8 cellular contexts compared by ENCODE assay signal in the genomic region with DNA sequence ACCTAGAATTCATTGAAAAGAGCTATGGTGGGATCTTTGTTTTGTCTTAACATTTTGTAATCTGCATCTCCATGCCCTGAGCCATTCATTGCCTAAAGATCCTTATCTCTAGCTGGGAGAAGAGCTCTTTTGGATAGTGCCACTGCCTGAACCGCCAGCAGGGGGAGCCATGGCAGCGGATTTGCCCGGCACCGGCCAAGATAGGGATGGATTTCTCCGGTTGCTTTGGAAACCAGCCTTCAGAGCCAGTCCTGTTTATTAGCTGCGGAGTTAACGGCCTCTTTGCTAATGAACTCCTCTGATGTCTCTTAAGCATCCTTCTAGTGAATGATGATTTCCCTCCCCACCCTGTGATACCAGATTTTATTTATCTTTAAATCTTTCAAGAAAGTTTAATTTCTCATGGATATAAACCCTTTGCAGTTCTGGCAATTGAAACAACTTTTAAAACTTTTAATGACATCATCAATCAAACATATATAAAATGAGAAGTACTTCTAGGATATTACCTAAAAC. TPM values are rescaled to one million over a fixed set of nuclear protein-coding genes. Genes with fewer than 3 reads are reported as not detected.
DNase-seq lines count a peak whose midpoint lies in the region; ATAC-seq and TF ChIP-seq lines count a peak whose summit lies in the region.

No MANE protein-coding gene starts in this region.

- DNase-seq in Daoy (ENCODE audit: low read depth) (peak; percentile 73), HEK293T (ENCODE audit: extremely low spot score) (peak; percentile 62), NCI-H2196 treated with DMSO at 0.1 percent for 48 hours (lab: John Stamatoyannopoulos, UW; ENCODE audit: unreplicated experiment) (peak; percentile 12), kidney glomerular epithelial cell (lab: John Stamatoyannopoulos, UW) (peak; percentile 73)
- peak; percentile 66 for DNase-seq in activated CD4-positive, alpha-beta T cell treated with anti-CD3 and anti-CD28 coated beads for 1 hour
- DNase-seq in central memory CD4-positive, alpha-beta T cell: peak; percentile 61
- peak; percentile 88 to 93 for DNase-seq in stimulated activated CD4-positive, alpha-beta T cell treated with anti-CD3 and anti-CD28 coated beads, Interleukin-2, amount 100 ng/mL, for 48 hours

- ATAC-seq in HG03469 (IDR thresholded peaks at IDR 0.05; ENCODE audit: unreplicated experiment): no peak

- POLR2A ChIA-PET in HEK293T (lab: Yijun Ruan, JAX): no interaction called here

- CTCF ChIA-PET in HEK293T (lab: Yijun Ruan, JAX): interaction anchor here (0.6 to 1.5 kb wide), 8 partner anchors 9 to 395 kb away, joined by 3 to 11 read pairs (median 4); no protein-coding TSS in a partner anchor

TF ChIP-seq in HEK293T, 16 proteins besides CTCF, POLR2A, EP300 and RAD21:
- no peak for TF ChIP-seq ELF4 (IDR thresholded peaks at IDR 0.05)
- TF ChIP-seq FOXM1 (IDR thresholded peaks at IDR 0.05; ENCODE audit: borderline replicate concordance): no peak
- no peak for TF ChIP-seq BHLHE40 (IDR thresholded peaks at IDR 0.05; ENCODE audit: borderline replicate concordance)
- TF ChIP-seq FOXK2 (IDR thresholded peaks at IDR 0.05): no peak
- no peak for TF ChIP-seq PKNOX1 (IDR thresholded peaks at IDR 0.05)
- TF ChIP-seq FOXA1 (IDR thresholded peaks at IDR 0.05): no peak
- no peak for TF ChIP-seq ARNT (IDR thresholded peaks at IDR 0.05)
- no peak for TF ChIP-seq TARDBP (IDR thresholded peaks at IDR 0.05)
- no peak for TF ChIP-seq LEF1 (IDR thresholded peaks at IDR 0.05; ENCODE audit: borderline replicate concordance)
- no peak for TF ChIP-seq HDGF (IDR thresholded peaks at IDR 0.05; ENCODE audit: borderline replicate concordance)
- TF ChIP-seq SUZ12 (IDR thresholded peaks at IDR 0.05): no peak
- TF ChIP-seq ZNF384 (IDR thresholded peaks at IDR 0.05): no peak
TF ChIP-seq in HEK293T: peak in this region for 0.

RNA-seq across cellular contexts. Expression of gene LYZL2, which starts 58.2 kb away (rescaled TPM):
- not detected in 2 replicates for total RNA-seq in Daoy (2014; rRNA removed; shearing (Covaris generic))

Comparison
In these comparisons a context has a peak if more than half of its experiments do, and no peak if none do; other contexts are left out.
1. DNase-seq: peak in every context shown above with its lines; median percentile 90 in stimulated activated CD4-positive, alpha-beta T cell treated with anti-CD3 and anti-CD28 coated beads, Interleukin-2, amount 100 ng/mL, for 48 hours; 73 in Daoy; 73 in kidney glomerular epithelial cell; 66 in activated CD4-positive, alpha-beta T cell treated with anti-CD3 and anti-CD28 coated beads for 1 hour; 62 in HEK293T; 61 in central memory CD4-positive, alpha-beta T cell; 12 in NCI-H2196 treated with DMSO at 0.1 percent for 48 hours.